ENCODE assay signal across 8 cellular contexts in the genomic region with DNA sequence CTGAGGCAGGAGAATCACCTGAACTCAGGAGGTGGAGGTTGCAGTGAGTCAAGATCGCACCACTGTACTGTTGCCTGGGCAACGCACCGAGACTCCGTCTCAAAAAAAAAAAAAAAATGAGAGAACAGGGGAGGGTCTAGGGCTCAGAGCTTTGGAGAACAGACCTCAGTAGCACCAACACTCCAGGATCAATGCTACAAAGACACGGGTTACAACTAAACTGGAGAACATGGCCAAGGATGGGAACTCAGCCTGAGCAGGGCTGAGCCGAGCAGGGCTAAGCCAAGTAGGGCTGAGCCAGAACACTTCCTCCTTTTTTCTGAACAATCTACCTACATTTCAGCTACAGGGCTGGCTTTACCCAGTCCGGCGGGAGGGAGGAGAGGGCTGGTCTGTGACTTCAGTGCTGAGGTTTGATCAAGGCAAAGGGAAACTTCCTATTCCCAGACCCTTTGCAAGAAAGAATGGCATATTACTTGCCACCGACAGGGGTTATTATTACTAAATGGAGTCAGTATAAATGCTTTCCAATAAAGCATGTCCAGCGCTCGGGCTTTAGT. TPM values are rescaled to one million over a fixed set of nuclear protein-coding genes. Genes with fewer than 3 reads are reported as not detected.
DNase-seq lines count a peak whose midpoint lies in the region; ATAC-seq, FAIRE-seq and TF ChIP-seq lines count a peak whose summit lies in the region.

No MANE protein-coding gene starts in this region.

- peak overlapping the region; percentile 94 for H2AFZ ChIP-seq in K562 (ENCODE audit: low read depth, low read length)

- H3K4me3 ChIP-seq in SJSA1 (peak overlapping the region; percentile 42), K562 (peak overlapping the region; percentile 50), suprapubic skin (peak overlapping the region; percentile 51)

- FAIRE-seq in K562 (lab: Jason Lieb, UNC) = no peak

- TF ChIP-seq POLR2A in K562 (conservative IDR thresholded peaks at IDR 0.05) (no peak), suprapubic skin (IDR thresholded peaks at IDR 0.05) (no peak)

- H3K9me3 ChIP-seq in SJSA1 (replicated peaks) = no peaks in the 10 kb centered on the region
- H3K9me3 ChIP-seq in K562 (replicated peaks; ENCODE audit: control insufficient read depth, insufficient read depth, low read depth, low read length) = no peaks in the 10 kb centered on the region
- H3K9me3 ChIP-seq in suprapubic skin = no peaks in the 10 kb centered on the region

- CTCF ChIA-PET in K562 (lab: Yijun Ruan, JAX; ENCODE audit: low intra/inter-chr PET ratio) = no interaction called here

- no peak for TF ChIP-seq RAD21 in K562 (CRISPR knock-in tag; conservative IDR thresholded peaks at IDR 0.05 in 1 of 2, IDR thresholded peaks at IDR 0.05 in 1 of 2)

- no peaks in the 10 kb centered on the region for H4K20me1 ChIP-seq in K562 (replicated peaks; ENCODE audit: control insufficient read depth, insufficient read depth, low read length)

- H3K27me3 ChIP-seq in SJSA1 (replicated peaks) (no peaks in the 10 kb centered on the region), K562 (ENCODE audit: control insufficient read depth in 2 of 2, insufficient read depth in 2 of 2, low read length in 2 of 2) (no peaks in the 10 kb centered on the region), suprapubic skin (no peaks in the 10 kb centered on the region)

- in situ Hi-C loops in K562 (cut with MboI) = no loop called here

- DNase-seq in AML-193 (lab: John Stamatoyannopoulos, UW) (peak; percentile 81 to 86), GM19238 (ENCODE audit: insufficient read length, low spot score) (peak; percentile 27), SJSA1 (ENCODE audit: low read depth in 1 of 2, low spot score in 2 of 2) (no peak), K562 (ENCODE audit: extremely low read depth in 1 of 4, low spot score in 3 of 4) (peak; percentile 32 to 60 (median 48)), left colon (peak; percentile 50 to 66), suprapubic skin (ENCODE audit: low spot score in 2 of 2) (no peak), dedifferentiated amniotic fluid mesenchymal stem cell (ENCODE audit: extremely low spot score) (no peak)

- H3K4me2 ChIP-seq in K562 (ENCODE audit: insufficient read depth, low read length) = peak overlapping the region; percentile 88

- no TSS peak for BruUV-seq in K562 (replicated peaks; lab: Mats Ljungman, UMichigan)

- peak; percentile 43 for ATAC-seq in HG03175 (IDR thresholded peaks at IDR 0.05; ENCODE audit: unreplicated experiment)
- peak; percentile 76 for ATAC-seq in K562
- peak; percentile 71 for ATAC-seq in left colon

- no peak for TF ChIP-seq CTCF in K562 (IDR thresholded peaks at IDR 0.05 in 2 of 3, conservative IDR thresholded peaks at IDR 0.05 in 1 of 3; ENCODE audit: insufficient read depth in 2 of 3, low read depth in 1 of 3, low read length in 3 of 3)
- TF ChIP-seq CTCF in suprapubic skin (IDR thresholded peaks at IDR 0.05) = no peak

- H3K9me1 ChIP-seq in K562 (ENCODE audit: control insufficient read depth, insufficient read depth, low read length) = no peaks in the 10 kb centered on the region

- TF ChIP-seq EP300 in K562 (IDR thresholded peaks at IDR 0.05; ENCODE audit: low read length) = no peak
- TF ChIP-seq EP300 in suprapubic skin (IDR thresholded peaks at IDR 0.05) = no peak

- peaks cover 44% of the 10 kb centered on the region for H3K79me2 ChIP-seq in K562 (ENCODE audit: control insufficient read depth, insufficient read depth, low read length)

- peaks cover 29% of the 10 kb centered on the region for H3K4me1 ChIP-seq in SJSA1 (replicated peaks)
- H3K4me1 ChIP-seq in K562 (replicated peaks in 1 of 2; ENCODE audit: control insufficient read depth in 2 of 2, insufficient read depth in 2 of 2, low read length in 2 of 2) = peaks cover 27 to 43% of the 10 kb centered on the region in 2 experiments
- H3K4me1 ChIP-seq in suprapubic skin = peaks cover 63% of the 10 kb centered on the region

- no peaks in the 10 kb centered on the region for H3K36me3 ChIP-seq in SJSA1
- no peaks in the 10 kb centered on the region for H3K36me3 ChIP-seq in K562 (ENCODE audit: control insufficient read depth, insufficient read depth, low read length)
- H3K36me3 ChIP-seq in suprapubic skin = no peaks in the 10 kb centered on the region

- intact Hi-C loops in K562 (cut with micrococcal nuclease) = no loop called here
- intact Hi-C loops in left colon (cut with DNase I, micrococcal nuclease) = no loop called here

- H3K9ac ChIP-seq in K562 (ENCODE audit: insufficient read depth in 1 of 2, low read depth in 2 of 2, low read length in 2 of 2) = peak overlapping the region; percentile 86 to 90; a peak in 3 of 4 replicates

- 1% methylated on average over 5 of the region's 11 CpGs for WGBS in K562 (ENCODE audit: insufficient coverage, low coverage, missing lambda C conversion rate)
- WGBS in suprapubic skin = 9% methylated on average over 11 of the region's 11 CpGs

- H3K27ac ChIP-seq in SJSA1 (peak overlapping the region; percentile 95), K562 (ENCODE audit: extremely low read depth, low read depth, low read length) (peak overlapping the region; percentile 98), suprapubic skin (peak overlapping the region; percentile 92)

- POLR2A ChIA-PET in K562 (lab: Yijun Ruan, JAX) = interaction anchor here (0.7 kb wide), 1 partner anchor 15 kb away, joined by 3 read pairs; no protein-coding TSS in a partner anchor

TF ChIP-seq in K562, 482 proteins besides CTCF, POLR2A, EP300 and RAD21 (continues in another document):
- TF ChIP-seq PRDM10 (IDR thresholded peaks at IDR 0.05; ENCODE audit: partially characterized antibody) = peak; percentile 58
- TF ChIP-seq NRF1 (conservative IDR thresholded peaks at IDR 0.05 in 1 of 2, IDR thresholded peaks at IDR 0.05 in 1 of 2) = 0 out of 4 replicates have a peak, but pooled peaks have one; percentile 14 to 40
- peak; percentile 32 for TF ChIP-seq TAF1 (IDR thresholded peaks at IDR 0.05; ENCODE audit: control insufficient read depth, extremely low read depth, insufficient read depth, low read length, severe bottlenecking)
- TF ChIP-seq MAZ (CRISPR knock-in tag; conservative IDR thresholded peaks at IDR 0.05 in 1 of 2, IDR thresholded peaks at IDR 0.05 in 1 of 2) = peak in 1 of 2 experiments; percentile 73; a peak in 2 of 4 replicates
- TF ChIP-seq, protein P1, sequence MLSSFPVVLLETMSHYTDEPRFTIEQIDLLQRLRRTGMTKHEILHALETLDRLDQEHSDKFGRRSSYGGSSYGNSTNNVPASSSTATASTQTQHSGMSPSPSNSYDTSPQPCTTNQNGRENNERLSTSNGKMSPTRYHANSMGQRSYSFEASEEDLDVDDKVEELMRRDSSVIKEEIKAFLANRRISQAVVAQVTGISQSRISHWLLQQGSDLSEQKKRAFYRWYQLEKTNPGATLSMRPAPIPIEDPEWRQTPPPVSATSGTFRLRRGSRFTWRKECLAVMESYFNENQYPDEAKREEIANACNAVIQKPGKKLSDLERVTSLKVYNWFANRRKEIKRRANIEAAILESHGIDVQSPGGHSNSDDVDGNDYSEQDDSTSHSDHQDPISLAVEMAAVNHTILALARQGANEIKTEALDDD (IDR thresholded peaks at IDR 0.05) = peak; percentile 46; the same call in 1 of the 2 replicates
- 0 out of 2 replicates have a peak, but pooled peaks have one; percentile 2 for TF ChIP-seq MTA1 (IDR thresholded peaks at IDR 0.05; ENCODE audit: borderline replicate concordance)

RNA-seq across cellular contexts. Expression of gene CASP8, which starts 2.9 kb away (rescaled TPM):
- 17.7 and 20.1 TPM in 2 replicates for total RNA-seq in SJSA1 (2014; rRNA removed; shearing (Covaris generic))
- 15.2 and 30.8 TPM in 2 replicates for total RNA-seq in K562 (2011; cell fraction: chromatin; rRNA removed; ENCODE audit: low replicate concordance)
- total RNA-seq in K562 (2011; cell fraction: nucleolus; rRNA removed) = 10.2 and 12.5 TPM in 2 replicates
- 12.8 and 16.9 TPM in 2 replicates for total RNA-seq in K562 (2011; cell fraction: nucleoplasm; rRNA removed)
- total RNA-seq in K562 (2014; rRNA removed) (20.9 and 23.2 TPM in 2 replicates), K562 (2014; rRNA removed; fragmentation: Illumina TruSeq; extraction: Trizol) (27.7 and 32.8 TPM in 2 replicates), K562 (2015; rRNA removed; fragmentation: Illumina TruSeq; extraction: Trizol) (27.7 and 31.4 TPM in 2 replicates), K562 (2021) (17.9 and 21.6 TPM in 2 replicates), left colon (10 to 100 TPM; 31.1 to 48.8 TPM), suprapubic skin (10 to 100 TPM; 11.9 to 22.7 (median 17.2) TPM)
- polyA plus RNA-seq in K562 (2011; rRNA removed) (15.1 and 16.6 TPM in 2 replicates), K562 (2014; fragmentation: Illumina TruSeq; extraction: Trizol) (20.7 and 24.8 TPM in 2 replicates), K562 (2014; fragmentation: Nextera tagmentation; extraction: Ambion mirVana) (10 to 100 TPM; 10.2 to 19.3 TPM), K562 (2014; rRNA removed) (15.5 and 19.4 TPM in 2 replicates)
- polyA plus RNA-seq in K562 (2011; cell fraction: cytosol; rRNA removed) = 7.0 and 11.9 TPM in 2 replicates
- 19.5 and 20.9 TPM in 2 replicates for polyA plus RNA-seq in K562 (2011; cell fraction: nucleus; rRNA removed)
- polyA plus RNA-seq in K562 (2012) = 15.1 and 20.9 TPM in 2 replicates
- 22.1 and 23.8 TPM in 2 replicates for polyA minus RNA-seq in K562 (2011; rRNA and poly(A)+ RNA removed)
- polyA minus RNA-seq in K562 (2011; cell fraction: cytosol; rRNA and poly(A)+ RNA removed) = 7.6 and 10.8 TPM in 2 replicates
- polyA minus RNA-seq in K562 (2011; cell fraction: nucleus; rRNA and poly(A)+ RNA removed) = 9.6 and 14.7 TPM in 2 replicates

Comparison
In these comparisons a context has a peak if more than half of its experiments do, and no peak if none do; other contexts are left out.
1. DNase-seq: peak in AML-193 (2 of 2), GM19238 (single experiment), K562 (4 of 4) and left colon (2 of 2); none in SJSA1 (0 of 2), suprapubic skin (0 of 2) and dedifferentiated amniotic fluid mesenchymal stem cell (single experiment).
2. Peak in every context shown above with its lines, with median percentiles within 50 percentile points of each other: ATAC-seq, H3K27ac ChIP-seq and H3K4me3 ChIP-seq.